ENCODE assay signal across 18 cellular contexts in genomic region chrX:46621572-46621971, GRCh38. TPM values are rescaled to one million over a fixed set of nuclear protein-coding genes. Genes with fewer than 3 reads are reported as not detected.
DNase-seq lines count a peak whose midpoint lies in the region; ATAC-seq, FAIRE-seq and TF ChIP-seq lines count a peak whose summit lies in the region.
"Had no signal": no experiment of that assay in that cellular context is flagged by ENCODE, and none has a peak within 500 bp of the region (broad histone marks: within the 10 kb centered on the region; RNA-seq: fewer than 3 reads in every experiment).

No MANE protein-coding gene starts in this region.

- H2AFZ ChIP-seq in HepG2 (ENCODE audit: low read length) (no peak overlapping the region), neuronal stem cell (ENCODE audit: low read length) (peak overlapping the region; percentile 23)

- ATAC-seq in right lobe of liver (peak in 3 of 4 donors; percentile 34 to 52 (median 51)), HepG2 (no peak), WTC11 (no peak)

- H3K4ac ChIP-seq in neuronal stem cell (ENCODE audit: low read length), result no peak overlapping the region

- BruUV-seq in HepG2 (replicated peaks; lab: Mats Ljungman, UMichigan), result no TSS peak

- H4K8ac ChIP-seq in neuronal stem cell (ENCODE audit: low read depth, low read length), result no peak overlapping the region

- no peak overlapping the region for H3K4me3 Mint-ChIP-seq in WTC11
- H3K4me3 Mint-ChIP-seq: CD4-positive, alpha-beta memory T cell had no signal

- H2BK12ac ChIP-seq in neuronal stem cell (ENCODE audit: low read length), result no peak overlapping the region

- POLR2A ChIA-PET in HepG2 (lab: Yijun Ruan, JAX) (no interaction called here), WTC11 (lab: Charles Lee) (no interaction called here)

- H3K27ac Mint-ChIP-seq in WTC11, result peak overlapping the region; percentile 84
- H3K27ac Mint-ChIP-seq: CD4-positive, alpha-beta memory T cell had no signal

- intact Hi-C loops in right lobe of liver (cut with DNase I), result no loop called here
- intact Hi-C loops in HepG2 (cut with micrococcal nuclease; ENCODE audit: unreplicated experiment), result no loop called here

- DNase-seq in right lobe of liver (no peak), HepG2 (ENCODE audit: low spot score) (no peak), WTC11 (ENCODE audit: low spot score) (no peak), neuronal stem cell (ENCODE audit: low spot score) (no peak), NCI-H146 (lab: John Stamatoyannopoulos, UW) (no peak)
- no peak for DNase-seq in stimulated activated naive CD4-positive, alpha-beta T cell treated with Interleukin-2 at 50 U/mL for 16 hours (lab: John Stamatoyannopoulos, UW)
- DNase-seq: 8988T; C1 segment of cervical spinal cord; Calu3; CD4-positive, alpha-beta memory T cell; COR-L47; DMS53; DMS79 treated with DMSO at 0.1 percent for 48 hours; GF-D8; H7; HCEC 1CT had no signal

- no peak for TF ChIP-seq CTCF in right lobe of liver (IDR thresholded peaks at IDR 0.05)
- no peak for TF ChIP-seq CTCF in HepG2 (CRISPR knock-in tag; IDR thresholded peaks at IDR 0.05)
- no peak for TF ChIP-seq CTCF in WTC11 (IDR thresholded peaks at IDR 0.05)

- TF ChIP-seq RAD21 in HepG2 (CRISPR knock-in tag; IDR thresholded peaks at IDR 0.05), result no peak

- in situ Hi-C loops in HepG2 (cut with HindIII; ENCODE audit: extremely low pct_ligation_motif_present, low pct_unique_long_range_greater_than_20kb), result no loop called here

- H2BK120ac ChIP-seq in neuronal stem cell (ENCODE audit: low read depth, low read length), result no peak overlapping the region

- H2BK15ac ChIP-seq in neuronal stem cell (ENCODE audit: low read length), result no peak overlapping the region

- WGBS in right lobe of liver (ENCODE audit: insufficient coverage, low coverage, low lambda C conversion rate, missing lambda C conversion rate), result 30% methylated on average over 3 of the region's 3 CpGs
- WGBS in HepG2 (ENCODE audit: low lambda C conversion rate), result 97% methylated on average over 3 of the region's 3 CpGs
- WGBS in neuronal stem cell (ENCODE audit: extremely low coverage in 2 of 2, insufficient read length in 2 of 2, insufficient replicate concordance in 1 of 2), 2 donors, result no CpG with 5 or more reads among the region's 3 CpGs

- peaks cover 21% of the 10 kb centered on the region for H3K4me1 Mint-ChIP-seq in WTC11

- no peaks in the 10 kb centered on the region for H3K36me3 ChIP-seq in right lobe of liver
- no peaks in the 10 kb centered on the region for H3K36me3 ChIP-seq in HepG2 (replicated peaks in 1 of 2; ENCODE audit: control insufficient read depth in 1 of 2, insufficient read depth in 2 of 2, low read length in 2 of 2)
- H3K36me3 ChIP-seq in neuronal stem cell (replicated peaks in 1 of 2; ENCODE audit: control insufficient read depth in 2 of 2, insufficient read depth in 2 of 2, low read length in 2 of 2), result no peaks in the 10 kb centered on the region

- H3K4me3 ChIP-seq in right lobe of liver (no peak overlapping the region), HepG2 (replicated peaks in 1 of 3; ENCODE audit: insufficient read depth in 1 of 3, low read depth in 2 of 3, low read length in 3 of 3) (no peak overlapping the region), neuronal stem cell (ENCODE audit: low read length in 2 of 2) (no peak overlapping the region)

- no peak overlapping the region for H2BK5ac ChIP-seq in neuronal stem cell (ENCODE audit: low read length)

- H4K20me1 ChIP-seq in HepG2 (ENCODE audit: insufficient read depth, low read length), result no peaks in the 10 kb centered on the region

- peaks cover 0 to 36% (median 6%) of the 10 kb centered on the region in 4 donors for H3K4me1 ChIP-seq in right lobe of liver
- H3K4me1 ChIP-seq in HepG2 (ENCODE audit: insufficient read depth, low read length), result peaks cover 12% of the 10 kb centered on the region
- H3K4me1 ChIP-seq in neuronal stem cell (ENCODE audit: control insufficient read depth in 2 of 2, insufficient read depth in 1 of 2, low read depth in 1 of 2, low read length in 2 of 2), result no peaks in the 10 kb centered on the region

- 0 out of 2 replicates have a peak, but pooled peaks cover 4% of the 10 kb centered on the region for H3K9me3 Mint-ChIP-seq in WTC11

- CTCF ChIA-PET in HepG2 (lab: Yijun Ruan, JAX; ENCODE audit: low intra/inter-chr PET ratio, low total read pairs) (no interaction called here), WTC11 (lab: Charles Lee) (no interaction called here)

- H3K18ac ChIP-seq in neuronal stem cell (ENCODE audit: low read length), result no peak overlapping the region

- no peaks in the 10 kb centered on the region for H3K79me1 ChIP-seq in neuronal stem cell (ENCODE audit: low read depth, low read length)

- no peaks in the 10 kb centered on the region for H3K27me3 Mint-ChIP-seq in WTC11 (ENCODE audit: low read depth)
- H3K27me3 Mint-ChIP-seq: CD4-positive, alpha-beta memory T cell had no signal

- H3K4me2 ChIP-seq in HepG2 (ENCODE audit: low read depth, low read length), result no peak overlapping the region
- H3K4me2 ChIP-seq in neuronal stem cell (ENCODE audit: insufficient read depth, low read length, poor library complexity, severe bottlenecking), result no peak overlapping the region

- H3K36me3 Mint-ChIP-seq in WTC11, result peaks cover 45% of the 10 kb centered on the region

- FAIRE-seq in HepG2 (lab: Jason Lieb, UNC), result no peak
- FAIRE-seq: GM12891, H1 had no signal

- H3K27ac ChIP-seq in right lobe of liver, result peak overlapping the region in 1 of 3 donors; percentile 38
- no peak overlapping the region for H3K27ac ChIP-seq in HepG2 (ENCODE audit: extremely low read length, insufficient read depth, low read length)
- H3K27ac ChIP-seq in neuronal stem cell (replicated peaks; ENCODE audit: low read length), result no peak overlapping the region

- H3K14ac ChIP-seq in neuronal stem cell (ENCODE audit: low read length), result no peak overlapping the region

- H3K9ac ChIP-seq in HepG2 (ENCODE audit: insufficient read depth, low read depth, low read length) (no peak overlapping the region), neuronal stem cell (ENCODE audit: low read depth, low read length, poor library complexity) (no peak overlapping the region)

- no peaks in the 10 kb centered on the region for H3K79me2 ChIP-seq in HepG2 (ENCODE audit: insufficient read depth, low read length)

- no peaks in the 10 kb centered on the region for H3K9me3 ChIP-seq in right lobe of liver
- no peaks in the 10 kb centered on the region for H3K9me3 ChIP-seq in HepG2 (ENCODE audit: low read length)
- H3K9me3 ChIP-seq in neuronal stem cell (replicated peaks in 1 of 2; ENCODE audit: control insufficient read depth in 2 of 2, insufficient read depth in 1 of 2, low read depth in 1 of 2, low read length in 2 of 2), result no peaks in the 10 kb centered on the region

- TF ChIP-seq EP300 in HepG2 (IDR thresholded peaks at IDR 0.05; ENCODE audit: low read depth in 2 of 2, low read length in 2 of 2) (no peak), HepG2 (CRISPR knock-in tag; IDR thresholded peaks at IDR 0.05; ENCODE audit: borderline replicate concordance) (no peak)

- no peak overlapping the region for H2AK5ac ChIP-seq in neuronal stem cell (ENCODE audit: low read depth, low read length)

- no peak overlapping the region for H3K23ac ChIP-seq in neuronal stem cell (ENCODE audit: low read depth, low read length, poor library complexity)

- no peaks in the 10 kb centered on the region for H3K27me3 ChIP-seq in right lobe of liver
- H3K27me3 ChIP-seq in HepG2 (ENCODE audit: control insufficient read depth in 1 of 2, insufficient read depth in 2 of 2, low read length in 2 of 2), result no peaks in the 10 kb centered on the region
- no peaks in the 10 kb centered on the region for H3K27me3 ChIP-seq in neuronal stem cell (ENCODE audit: control insufficient read depth in 3 of 3, insufficient read depth in 3 of 3, low read depth in 1 of 3, low read length in 3 of 3)

- no peak for TF ChIP-seq POLR2A in right lobe of liver (IDR thresholded peaks at IDR 0.05)
- TF ChIP-seq POLR2A in HepG2 (IDR thresholded peaks at IDR 0.05; ENCODE audit: insufficient read depth in 1 of 2, low read depth in 2 of 2, low read length in 2 of 2), result no peak

- H4K91ac ChIP-seq in neuronal stem cell (ENCODE audit: low read depth, low read length, poor library complexity), result no peak overlapping the region

TF ChIP-seq in HepG2, 621 proteins besides CTCF, POLR2A, EP300 and RAD21 (continues in another document):
- TF ChIP-seq ZNF124 (CRISPR knock-in tag; IDR thresholded peaks at IDR 0.05) (no peak), MBD4 (IDR thresholded peaks at IDR 0.05; ENCODE audit: borderline replicate concordance, low read length) (no peak), SAP130 (CRISPR knock-in tag; IDR thresholded peaks at IDR 0.05; ENCODE audit: low read depth) (no peak)

TF ChIP-seq in WTC11, 78 proteins besides CTCF, POLR2A, EP300 and RAD21 (continues in another document):
- TF ChIP-seq NR1H2 (CRISPR knock-in tag; IDR thresholded peaks at IDR 0.05) (no peak), SOX15 (CRISPR knock-in tag; IDR thresholded peaks at IDR 0.05) (no peak)

RNA-seq across cellular contexts. Expression of gene CHST7, which starts 48.0 kb away (rescaled TPM):
- total RNA-seq in right lobe of liver (1 to 10 TPM; 4.8 to 7.1 (median 5.7) TPM), HepG2 (2016; rRNA removed; fragmentation: Illumina TruSeq; extraction: Trizol) (2.6 and 5.2 TPM in 2 replicates), WTC11 (2021) (17.0 to 19.6 TPM (median 18.5 TPM) in 3 replicates)
- total RNA-seq in HepG2 (2016; cell fraction: cytosol; rRNA removed; fragmentation: Illumina TruSeq; extraction: Trizol; ENCODE audit: low read depth), result 1.1 and 1.3 TPM in 2 replicates
- total RNA-seq in HepG2 (2016; cell fraction: insoluble cytoplasmic fraction; rRNA removed; fragmentation: Illumina TruSeq; extraction: Trizol), result 2.8 and 5.0 TPM in 2 replicates
- total RNA-seq in HepG2 (2016; cell fraction: membrane; rRNA removed; fragmentation: Illumina TruSeq; extraction: Trizol), result 1.9 and 2.2 TPM in 2 replicates
- 3.6 and 5.2 TPM in 2 replicates for total RNA-seq in HepG2 (2016; cell fraction: nucleus; rRNA removed; fragmentation: Illumina TruSeq; extraction: Trizol)
- polyA plus RNA-seq in HepG2 (2011; rRNA removed), result 2.4 and 2.8 TPM in 2 replicates
- 3.3 and 4.2 TPM in 2 replicates for polyA plus RNA-seq in HepG2 (2011; cell fraction: cytosol; rRNA removed)
- 2.5 and 3.6 TPM in 2 replicates for polyA plus RNA-seq in HepG2 (2011; cell fraction: nucleus; rRNA removed)
- polyA plus RNA-seq in HepG2 (2012), result 2.3 and 2.6 TPM in 2 replicates
- polyA plus RNA-seq in HepG2 (2016; cell fraction: cytosol; fragmentation: Illumina TruSeq; extraction: Trizol; ENCODE audit: low read depth), result 0.46 and 0.62 TPM in 2 replicates
- 1.7 and 2.0 TPM in 2 replicates for polyA plus RNA-seq in HepG2 (2016; cell fraction: insoluble cytoplasmic fraction; fragmentation: Illumina TruSeq; extraction: Trizol; ENCODE audit: low read depth)
- 0.87 and 0.94 TPM in 2 replicates for polyA plus RNA-seq in HepG2 (2016; cell fraction: membrane; fragmentation: Illumina TruSeq; extraction: Trizol; ENCODE audit: low read depth)
- polyA plus RNA-seq in HepG2 (2016; cell fraction: nucleus; fragmentation: Illumina TruSeq; extraction: Trizol; ENCODE audit: insufficient read depth, low read depth), result 3.1 and 3.3 TPM in 2 replicates
- 0.07 and 5.7 TPM in 2 replicates for polyA minus RNA-seq in HepG2 (2011; rRNA and poly(A)+ RNA removed; ENCODE audit: low replicate concordance)
- 2.6 and 4.3 TPM in 2 replicates for polyA minus RNA-seq in HepG2 (2011; cell fraction: cytosol; rRNA and poly(A)+ RNA removed)
- 3.5 and 4.4 TPM in 2 replicates for polyA minus RNA-seq in HepG2 (2011; cell fraction: nucleus; rRNA and poly(A)+ RNA removed)
- 2.4 TPM for polyA plus RNA-seq in neuronal stem cell (2013, experiment 1 of 2)
- polyA plus RNA-seq in neuronal stem cell (2013, experiment 2 of 2), result 2.5 TPM

Comparison
In these comparisons a context has a peak if more than half of its experiments do, and no peak if none do; other contexts are left out.
1. ATAC-seq: peak in right lobe of liver (3 of 4); none in HepG2 (single experiment) and WTC11 (single experiment).